ENCODE assay signal across 8 cellular contexts in the genomic region with DNA sequence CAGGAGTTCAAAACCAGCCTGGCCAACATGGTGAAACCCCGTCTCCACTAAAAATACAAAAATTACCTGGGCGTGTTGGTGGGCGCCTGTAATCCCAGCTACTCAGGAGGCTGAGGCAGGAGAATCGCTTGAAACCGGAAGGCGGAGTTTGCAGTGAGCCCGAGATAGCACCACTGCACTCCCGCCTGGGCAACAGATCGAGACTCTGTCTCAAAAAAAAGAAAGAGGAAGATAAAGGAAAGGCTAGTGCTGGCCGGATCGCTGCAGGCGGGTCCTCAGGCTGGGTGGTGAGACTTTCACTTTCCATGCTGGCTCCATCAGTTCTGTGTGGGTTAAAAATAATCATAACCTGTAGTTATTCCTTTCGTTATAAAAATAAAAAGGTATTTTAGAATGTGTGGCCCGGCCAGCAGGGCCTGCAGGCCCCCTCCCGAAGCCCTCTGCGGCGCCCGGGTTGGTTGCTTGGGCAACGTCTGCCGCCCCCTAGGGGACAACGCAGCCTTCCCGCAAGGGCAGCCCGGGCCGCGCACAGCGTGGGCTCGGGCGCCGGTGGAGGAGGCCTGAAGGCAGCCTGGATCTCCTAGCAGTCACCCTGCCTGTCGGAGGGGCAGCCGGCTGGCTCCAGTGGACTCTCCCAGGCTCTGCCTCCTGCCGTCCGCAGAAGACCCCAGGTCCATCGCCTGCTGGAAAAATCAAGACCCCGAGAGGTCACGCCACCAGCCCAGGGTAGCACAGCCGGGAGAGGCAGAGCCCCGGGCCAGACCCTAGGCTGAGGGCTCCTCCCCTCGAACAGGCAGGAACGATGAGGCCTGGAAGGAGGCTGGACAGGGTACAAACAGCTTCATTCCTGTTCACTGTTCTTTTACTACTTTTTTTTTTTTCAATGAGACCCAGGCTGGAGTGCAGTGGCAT. TPM values are rescaled to one million over a fixed set of nuclear protein-coding genes. Genes with fewer than 3 reads are reported as not detected.
DNase-seq lines count a peak whose midpoint lies in the region; ATAC-seq and TF ChIP-seq lines count a peak whose summit lies in the region.

No MANE protein-coding gene starts in this region.

- no peaks in the 10 kb centered on the region for H3K27me3 ChIP-seq in BE2C
- H3K27me3 ChIP-seq in IMR-90 (ENCODE audit: control insufficient read depth, insufficient read depth, low read length) = no peaks in the 10 kb centered on the region; the same call in 1 of the 2 replicates

- intact Hi-C loops in IMR-90 (cut with micrococcal nuclease) = no loop called here

- no peak overlapping the region for H2BK5ac ChIP-seq in IMR-90 (ENCODE audit: low read depth, low read length, poor library complexity, severe bottlenecking)

- TF ChIP-seq CTCF in BE2C (IDR thresholded peaks at IDR 0.05; ENCODE audit: low read depth, low read length) = peak; percentile 25
- peak; percentile 79 for TF ChIP-seq CTCF in GM20000 (IDR thresholded peaks at IDR 0.05; ENCODE audit: extremely low read depth, missing control alignments)
- peak; percentile 65 for TF ChIP-seq CTCF in IMR-90 (conservative IDR thresholded peaks at IDR 0.05; ENCODE audit: low read depth, low read length)

- H3K4me3 ChIP-seq in BE2C (ENCODE audit: low read depth, low read length) (no peak overlapping the region), IMR-90 (ENCODE audit: insufficient read depth, low read depth, low read length) (no peak overlapping the region)

- no peak for TF ChIP-seq POLR2A in IMR-90 (IDR thresholded peaks at IDR 0.05; ENCODE audit: low read depth, low read length)

- H3K36me3 ChIP-seq in BE2C = no peaks in the 10 kb centered on the region
- H3K36me3 ChIP-seq in IMR-90 (ENCODE audit: control insufficient read depth, insufficient read depth, low read length) = no peaks in the 10 kb centered on the region

- peak; percentile 91 for ATAC-seq in IMR-90 (ENCODE audit: low read depth)

- BruUV-seq in IMR-90 (replicated peaks; lab: Mats Ljungman, UMichigan) = no TSS peak

- H3K4me1 ChIP-seq in BE2C (no peaks in the 10 kb centered on the region), IMR-90 (ENCODE audit: control insufficient read depth, insufficient read depth, low read length) (peaks cover 2% of the 10 kb centered on the region; the same call in 1 of the 2 replicates)

- H2BK20ac ChIP-seq in IMR-90 (ENCODE audit: low read depth, low read length) = no peak overlapping the region

- in situ Hi-C loops in IMR-90 (cut with MboI; ENCODE audit: low sequenced_read_pairs) (no loop called here), ACHN (cut with HindIII; ENCODE audit: low pct_ligation_motif_present, low pct_unique_long_range_greater_than_20kb, low sequenced_read_pairs) (no loop called here)

- CTCF ChIA-PET in IMR-90 (lab: Yijun Ruan, JAX) = interaction anchor here (0.8 kb wide), 2 partner anchors 8 to 21 kb away, joined by 3 read pairs; no protein-coding TSS in a partner anchor

- no peaks in the 10 kb centered on the region for H3K9me3 ChIP-seq in BE2C
- H3K9me3 ChIP-seq in IMR-90 (ENCODE audit: control insufficient read depth, insufficient read depth, low read length) = no peaks in the 10 kb centered on the region

- H3K56ac ChIP-seq in IMR-90 (ENCODE audit: extremely low read depth, insufficient read depth, low read length) = no peak overlapping the region

- H3K79me1 ChIP-seq in IMR-90 (ENCODE audit: low read depth in 1 of 2, low read length in 2 of 2) = no peaks in the 10 kb centered on the region

- H3K9ac ChIP-seq in IMR-90 (ENCODE audit: low read depth, low read length) = no peak overlapping the region; the same call in 1 of the 2 replicates

- H3K9me1 ChIP-seq in IMR-90 (ENCODE audit: insufficient read depth, low read length) = no peaks in the 10 kb centered on the region

- dilution Hi-C loops in IMR-90 (cut with HindIII; ENCODE audit: low sequenced_read_pairs, unreplicated experiment) = no loop called here

- H3K23ac ChIP-seq in IMR-90 (ENCODE audit: low read depth, low read length) = no peak overlapping the region

- 0 out of 2 replicates have a peak overlapping the region, but pooled peaks have one; percentile 25 for H3K4me2 ChIP-seq in IMR-90 (ENCODE audit: low read depth, low read length)

- WGBS in IMR-90 (ENCODE audit: extremely low coverage in 2 of 2, insufficient read length in 1 of 2), 2 experiments = 41% methylated on average over 16 of the region's 40 CpGs; no CpG with 5 or more reads in 1 of the 2 experiments

- peak overlapping the region; percentile 60; the same call in 1 of the 2 replicates for H3K4ac ChIP-seq in IMR-90 (ENCODE audit: low read depth, low read length)

- H4K91ac ChIP-seq in IMR-90 (ENCODE audit: insufficient read depth, low read depth, low read length) = no peak overlapping the region

- peak overlapping the region; percentile 9; the same call in 1 of the 2 replicates for H3K14ac ChIP-seq in IMR-90 (replicated peaks; ENCODE audit: low read depth, low read length)

- peak; percentile 34 for TF ChIP-seq RAD21 in IMR-90 (IDR thresholded peaks at IDR 0.05; ENCODE audit: low read length)

- H4K20me1 ChIP-seq in IMR-90 (ENCODE audit: insufficient read depth, low read length) = no peaks in the 10 kb centered on the region

- H4K5ac ChIP-seq in IMR-90 (ENCODE audit: low read depth, low read length) = peak overlapping the region; percentile 29; the same call in 1 of the 2 replicates

- peak overlapping the region; percentile 83 for H2AFZ ChIP-seq in IMR-90 (replicated peaks; ENCODE audit: low read length, poor library complexity)

- H2BK120ac ChIP-seq in IMR-90 (ENCODE audit: low read depth, low read length) = peak overlapping the region; percentile 15; the same call in 1 of the 2 replicates

- POLR2A ChIA-PET in IMR-90 (lab: Charles Lee; ENCODE audit: unreplicated experiment) = no interaction called here

- H2AK9ac ChIP-seq in IMR-90 (replicated peaks; ENCODE audit: low read depth, low read length, poor library complexity) = peak overlapping the region; percentile 78

- H3K18ac ChIP-seq in IMR-90 (ENCODE audit: low read depth, low read length) = no peak overlapping the region

- H4K8ac ChIP-seq in IMR-90 (ENCODE audit: low read depth in 2 of 2, low read length in 2 of 2) = peak overlapping the region; percentile 54 to 69; a peak in 2 of 4 replicates

- DNase-seq in BE2C (no peak), GM20000 (ENCODE audit: low spot score) (peak; percentile 85), IMR-90 (peak; percentile 26), mucosa of gallbladder (ENCODE audit: low spot score) (peak; percentile 63), ACHN (no peak)
- DNase-seq in activated CD4-positive, alpha-beta T cell treated with anti-CD3 and anti-CD28 coated beads, Interleukin-2, amount 50 U/mL, for 1 hour = peak; percentile 68
- peak; percentile 55 for DNase-seq in effector CD8-positive, alpha-beta T cell (lab: John Stamatoyannopoulos, UW)
- peak; percentile 57 for DNase-seq in stimulated activated CD8-positive, alpha-beta memory T cell treated with anti-CD3 and anti-CD28 coated beads, Interleukin-7, amount 100 ng/mL, for 1 hour (ENCODE audit: low read depth in 2 of 2)

- H2BK15ac ChIP-seq in IMR-90 (ENCODE audit: low read depth, low read length) = no peak overlapping the region

- H3K27ac ChIP-seq in IMR-90 (ENCODE audit: insufficient read depth, low read length) = no peak overlapping the region

- no peak overlapping the region for H2AK5ac ChIP-seq in IMR-90 (ENCODE audit: low read depth, low read length)

TF ChIP-seq in IMR-90, 13 proteins besides CTCF, POLR2A, EP300 and RAD21:
- TF ChIP-seq MAFK (IDR thresholded peaks at IDR 0.05; ENCODE audit: low read depth, low read length) (no peak), MAZ (IDR thresholded peaks at IDR 0.05; ENCODE audit: borderline replicate concordance, low read depth, low read length) (peak; percentile 46; the same call in 1 of the 2 replicates), SMC3 (IDR thresholded peaks at IDR 0.05; ENCODE audit: low read depth, low read length) (peak; percentile 16; the same call in 1 of the 2 replicates)
TF ChIP-seq in IMR-90: peak in this region for 2.

RNA-seq across cellular contexts. Expression of gene SLC25A47, which starts 5.0 kb away (rescaled TPM):
- polyA plus RNA-seq in BE2C (2012; ENCODE audit: insufficient read depth, insufficient read length, low read depth) = not detected
- not detected in 2 replicates for total RNA-seq in IMR-90 (2012; rRNA removed)
- not detected in 2 replicates for polyA plus RNA-seq in IMR-90 (2012; rRNA removed)
- 0.02 TPM in 1 of 2 replicates, not detected in the other for polyA plus RNA-seq in IMR-90 (2012; cell fraction: cytosol; rRNA removed)
- 0.10 TPM in 1 of 2 replicates, not detected in the other for polyA plus RNA-seq in IMR-90 (2012; cell fraction: nucleus; rRNA removed; ENCODE audit: low replicate concordance)
- 0.20 TPM for total RNA-seq in mucosa of gallbladder

RNA-seq across cellular contexts. Expression of gene SLC25A29, which starts 11.9 kb away (rescaled TPM):
- polyA plus RNA-seq in BE2C (2012; ENCODE audit: insufficient read depth, insufficient read length, low read depth) = 62.2 TPM
- total RNA-seq in IMR-90 (2012; rRNA removed) = 6.5 and 6.9 TPM in 2 replicates
- polyA plus RNA-seq in IMR-90 (2012; rRNA removed) = 37.7 and 42.6 TPM in 2 replicates
- 17.9 and 46.0 TPM in 2 replicates for polyA plus RNA-seq in IMR-90 (2012; cell fraction: cytosol; rRNA removed)
- polyA plus RNA-seq in IMR-90 (2012; cell fraction: nucleus; rRNA removed; ENCODE audit: low replicate concordance) = 218 and 643 TPM in 2 replicates
- 165 TPM for total RNA-seq in mucosa of gallbladder

RNA-seq across cellular contexts. Expression of gene WDR25, which starts 58.1 kb away (rescaled TPM):
- polyA plus RNA-seq in BE2C (2012; ENCODE audit: insufficient read depth, insufficient read length, low read depth) = 76.3 TPM
- total RNA-seq in IMR-90 (2012; rRNA removed) (22.5 and 25.8 TPM in 2 replicates), mucosa of gallbladder (10.4 TPM)
- 16.6 and 16.9 TPM in 2 replicates for polyA plus RNA-seq in IMR-90 (2012; rRNA removed)
- 14.0 and 18.1 TPM in 2 replicates for polyA plus RNA-seq in IMR-90 (2012; cell fraction: cytosol; rRNA removed)
- polyA plus RNA-seq in IMR-90 (2012; cell fraction: nucleus; rRNA removed; ENCODE audit: low replicate concordance) = 9.9 and 11.9 TPM in 2 replicates

Comparison
In these comparisons a context has a peak if more than half of its experiments do, and no peak if none do; other contexts are left out.
1. DNase-seq: peak in GM20000 (single experiment), IMR-90 (single experiment), activated CD4-positive, alpha-beta T cell treated with anti-CD3 and anti-CD28 coated beads, Interleukin-2, amount 50 U/mL, for 1 hour (single experiment), effector CD8-positive, alpha-beta T cell (single experiment), mucosa of gallbladder (single experiment) and stimulated activated CD8-positive, alpha-beta memory T cell treated with anti-CD3 and anti-CD28 coated beads, Interleukin-7, amount 100 ng/mL, for 1 hour (2 of 2); none in BE2C (single experiment) and ACHN (single experiment).
2. CTCF ChIP-seq: peak in every context shown above with its lines; median percentile 79 in GM20000; 65 in IMR-90; 25 in BE2C.
3. RNA of gene SLC25A29, which starts 11.9 kb away (total RNA-seq): 165 TPM in mucosa of gallbladder (single experiment); 6.5 to 6.9 TPM in IMR-90; every median in the first group is over 10 times any median in the second.